In genomic region chr1:154837679-154838171, GRCh38 we compare ENCODE assay signal across 9 cellular contexts. TPM values are rescaled to one million over a fixed set of nuclear protein-coding genes. Genes with fewer than 3 reads are reported as not detected.
DNase-seq lines count a peak whose midpoint lies in the region; ATAC-seq and TF ChIP-seq lines count a peak whose summit lies in the region.
"Had no signal": no experiment of that assay in that cellular context is flagged by ENCODE, and none has a peak within 500 bp of the region (broad histone marks: within the 10 kb centered on the region; RNA-seq: fewer than 3 reads in every experiment).

No MANE protein-coding gene starts in this region.

- H3K27ac ChIP-seq in left ventricle myocardium inferior (replicated peaks) (peak overlapping the region; percentile 47), SK-N-SH (ENCODE audit: low read depth in 2 of 2, low read length in 1 of 2) (no peak overlapping the region; a peak in 1 of 4 replicates), ascending aorta (no peak overlapping the region)
- no peak overlapping the region for H3K27ac ChIP-seq in CD8-positive, alpha-beta memory T cell (ENCODE audit: low read depth, low read length)
- H3K27ac ChIP-seq: HL-60 had no signal

- H3F3A ChIP-seq in SK-N-SH (replicated peaks; ENCODE audit: insufficient read depth), result no peaks in the 10 kb centered on the region

- H4K20me1 ChIP-seq in SK-N-SH (ENCODE audit: insufficient read depth), result no peaks in the 10 kb centered on the region

- CTCF ChIA-PET in CD8-positive, alpha-beta memory T cell (lab: Charles Lee), result no interaction called here
- CTCF ChIA-PET in SK-N-SH (lab: Yijun Ruan, JAX), result interaction anchor here (1.1 to 2.6 kb wide), 5 partner anchors 9 to 32 kb away, joined by 3 to 7 read pairs (median 6); no protein-coding TSS in a partner anchor

- no peaks in the 10 kb centered on the region for H3K4me1 Mint-ChIP-seq in CD8-positive, alpha-beta memory T cell

- TF ChIP-seq CTCF in GM06990 (IDR thresholded peaks at IDR 0.05; ENCODE audit: insufficient read depth, low read length, poor library complexity, severe bottlenecking), result no peak
- TF ChIP-seq CTCF in left ventricle myocardium inferior (IDR thresholded peaks at IDR 0.05; ENCODE audit: borderline replicate concordance), result no peak
- no peak for TF ChIP-seq CTCF in SK-N-SH (IDR thresholded peaks at IDR 0.05)
- TF ChIP-seq CTCF in ascending aorta (IDR thresholded peaks at IDR 0.05), result no peak

- H3K36me3 Mint-ChIP-seq in CD8-positive, alpha-beta memory T cell, result no peaks in the 10 kb centered on the region

- H3K4me2 ChIP-seq in SK-N-SH, result no peak overlapping the region

- H2AFZ ChIP-seq in SK-N-SH (ENCODE audit: low read depth), result no peak overlapping the region

- no peaks in the 10 kb centered on the region for H3K9me2 ChIP-seq in SK-N-SH

- peak; percentile 85 for ATAC-seq in GM21619 (IDR thresholded peaks at IDR 0.05; ENCODE audit: unreplicated experiment)

- peaks cover 4% of the 10 kb centered on the region for H3K36me3 ChIP-seq in GM06990 (ENCODE audit: control insufficient read depth, insufficient read depth, low read length)
- no peaks in the 10 kb centered on the region for H3K36me3 ChIP-seq in left ventricle myocardium inferior
- H3K36me3 ChIP-seq in CD8-positive, alpha-beta memory T cell (ENCODE audit: insufficient read depth, low read length), result no peaks in the 10 kb centered on the region
- H3K36me3 ChIP-seq in SK-N-SH (replicated peaks in 1 of 2; ENCODE audit: control insufficient read depth in 1 of 2, insufficient read depth in 2 of 2, low read length in 1 of 2), result no peaks in the 10 kb centered on the region
- H3K36me3 ChIP-seq in ascending aorta, result no peaks in the 10 kb centered on the region

- no peaks in the 10 kb centered on the region for H3K9me3 ChIP-seq in left ventricle myocardium inferior (replicated peaks)
- no peaks in the 10 kb centered on the region for H3K9me3 ChIP-seq in CD8-positive, alpha-beta memory T cell (ENCODE audit: low read length)
- no peaks in the 10 kb centered on the region for H3K9me3 ChIP-seq in SK-N-SH
- H3K9me3 ChIP-seq in ascending aorta, result no peaks in the 10 kb centered on the region

- H3K4me3 ChIP-seq in GM06990 (replicated peaks; ENCODE audit: low read depth, low read length) (no peak overlapping the region), left ventricle myocardium inferior (no peak overlapping the region), SK-N-SH (ENCODE audit: low read depth in 2 of 2, low read length in 1 of 2) (no peak overlapping the region), ascending aorta (no peak overlapping the region)
- no peak overlapping the region for H3K4me3 ChIP-seq in CD8-positive, alpha-beta memory T cell (ENCODE audit: low read length)

- peaks cover 7 to 24% of the 10 kb centered on the region in 2 donors for H3K27me3 Mint-ChIP-seq in CD8-positive, alpha-beta memory T cell

- DNase-seq in GM06990 (ENCODE audit: extremely low read depth, insufficient read length) (peak; percentile 81), NCI-H1694 treated with DMSO at 0.1 percent for 48 hours (lab: John Stamatoyannopoulos, UW) (peak; percentile 96), left ventricle myocardium inferior (peak; percentile 83), NK-92 (lab: John Stamatoyannopoulos, UW; ENCODE audit: unreplicated experiment) (no peak), SK-N-SH (no peak), ascending aorta (ENCODE audit: low spot score in 2 of 2) (no peak)
- DNase-seq in CD8-positive, alpha-beta memory T cell, result no peak

- H3K4me3 Mint-ChIP-seq in CD8-positive, alpha-beta memory T cell, result no peak overlapping the region

- no peak overlapping the region for H3K9ac ChIP-seq in SK-N-SH

- no peak for TF ChIP-seq RAD21 in SK-N-SH (IDR thresholded peaks at IDR 0.05; ENCODE audit: low read length)

- H3K27ac Mint-ChIP-seq in CD8-positive, alpha-beta memory T cell, result no peak overlapping the region

- POLR2A ChIA-PET in CD8-positive, alpha-beta memory T cell (lab: Charles Lee), result interaction anchor here (0.7 kb wide), 1 partner anchor 24 kb away, joined by 3 read pairs; no protein-coding TSS in a partner anchor
- POLR2A ChIA-PET in SK-N-SH (lab: Yijun Ruan, JAX), result interaction anchor here (0.6 to 0.7 kb wide), 2 partner anchors 15 to 157 kb away, joined by 3 to 4 read pairs; no protein-coding TSS in a partner anchor

- TF ChIP-seq EP300 in SK-N-SH (IDR thresholded peaks at IDR 0.05; ENCODE audit: borderline replicate concordance in 1 of 2, low read depth in 1 of 2, low read length in 1 of 2), result no peak

- H3K9me3 Mint-ChIP-seq in CD8-positive, alpha-beta memory T cell, result peaks cover 0 to 2% (median 0%) of the 10 kb centered on the region in 5 donors

- 76% methylated on average over 11 of the region's 13 CpGs for WGBS in SK-N-SH (ENCODE audit: low lambda C conversion rate)

- peaks cover 81% of the 10 kb centered on the region for H3K4me1 ChIP-seq in left ventricle myocardium inferior
- H3K4me1 ChIP-seq in CD8-positive, alpha-beta memory T cell (ENCODE audit: insufficient read depth, low read length), result no peaks in the 10 kb centered on the region
- peaks cover 13 to 59% of the 10 kb centered on the region in 2 experiments for H3K4me1 ChIP-seq in SK-N-SH (ENCODE audit: control insufficient read depth in 1 of 2, insufficient read depth in 2 of 2, low read depth in 1 of 2, low read length in 1 of 2)
- no peaks in the 10 kb centered on the region for H3K4me1 ChIP-seq in ascending aorta

- H3K27me3 ChIP-seq in GM06990 (replicated peaks; ENCODE audit: control insufficient read depth, insufficient read depth, low read length), result no peaks in the 10 kb centered on the region
- no peaks in the 10 kb centered on the region for H3K27me3 ChIP-seq in left ventricle myocardium inferior (ENCODE audit: low read depth)
- H3K27me3 ChIP-seq in CD8-positive, alpha-beta memory T cell (ENCODE audit: insufficient read depth, low read length, poor library complexity, severe bottlenecking), result no peaks in the 10 kb centered on the region
- no peaks in the 10 kb centered on the region; the same call in 1 of the 2 replicates for H3K27me3 ChIP-seq in SK-N-SH (ENCODE audit: insufficient read depth)
- H3K27me3 ChIP-seq in ascending aorta, result no peaks in the 10 kb centered on the region

- intact Hi-C loops in left ventricle myocardium inferior (cut with micrococcal nuclease), result no loop called here
- intact Hi-C loops in ascending aorta (cut with DNase I), result no loop called here

- H3K79me2 ChIP-seq in SK-N-SH (ENCODE audit: insufficient read depth), result no peaks in the 10 kb centered on the region

TF ChIP-seq in SK-N-SH, 30 proteins besides CTCF, POLR2A, EP300 and RAD21:
- TF ChIP-seq MXI1 (IDR thresholded peaks at IDR 0.05; ENCODE audit: low read depth, low read length) (no peak), USF2 (IDR thresholded peaks at IDR 0.05; ENCODE audit: borderline replicate concordance, low read depth, low read length) (no peak), POLR2AphosphoS5 (IDR thresholded peaks at IDR 0.05; ENCODE audit: low read depth, low read length) (no peak), RFX5 (IDR thresholded peaks at IDR 0.05; ENCODE audit: low read length) (no peak), RCOR1 (IDR thresholded peaks at IDR 0.05; ENCODE audit: low read length) (no peak), PBX3 (IDR thresholded peaks at IDR 0.05) (no peak), GABPA (IDR thresholded peaks at IDR 0.05; ENCODE audit: low read depth) (no peak)
- TF ChIP-seq, protein P1, sequence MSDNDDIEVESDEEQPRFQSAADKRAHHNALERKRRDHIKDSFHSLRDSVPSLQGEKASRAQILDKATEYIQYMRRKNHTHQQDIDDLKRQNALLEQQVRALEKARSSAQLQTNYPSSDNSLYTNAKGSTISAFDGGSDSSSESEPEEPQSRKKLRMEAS (IDR thresholded peaks at IDR 0.05; ENCODE audit: low read depth), result no peak

RNA-seq across cellular contexts. Expression of gene KCNN3, which starts 32.4 kb away (rescaled TPM):
- 4.8 TPM for total RNA-seq in left ventricle myocardium inferior
- total RNA-seq in CD8-positive, alpha-beta memory T cell, result under 1 TPM; 0.18 to 0.22 TPM
- not detected for polyA plus RNA-seq in CD8-positive, alpha-beta memory T cell
- polyA plus RNA-seq in SK-N-SH (2012; rRNA removed), result 0.10 and 0.16 TPM in 2 replicates
- polyA plus RNA-seq in SK-N-SH (2012; cell fraction: cytosol; rRNA removed), result 0.09 and 0.13 TPM in 2 replicates
- polyA plus RNA-seq in SK-N-SH (2012; cell fraction: nucleus; rRNA removed), result 0.25 and 0.49 TPM in 2 replicates
- 24.6 TPM for total RNA-seq in ascending aorta

Comparison
In these comparisons a context has a peak if more than half of its experiments do, and no peak if none do; other contexts are left out.
1. DNase-seq: peak in GM06990 (single experiment), NCI-H1694 treated with DMSO at 0.1 percent for 48 hours (single experiment) and left ventricle myocardium inferior (single experiment); none in CD8-positive, alpha-beta memory T cell (0 of 5), NK-92 (single experiment), SK-N-SH (single experiment) and ascending aorta (0 of 2).